ENCODE assay signal across 12 cellular contexts in genomic region chr7:140698477-140698876, GRCh38. TPM values are rescaled to one million over a fixed set of nuclear protein-coding genes. Genes with fewer than 3 reads are reported as not detected.
DNase-seq lines count a peak whose midpoint lies in the region; ATAC-seq and TF ChIP-seq lines count a peak whose summit lies in the region.
"Had no signal": no experiment of that assay in that cellular context is flagged by ENCODE, and none has a peak within 500 bp of the region (broad histone marks: within the 10 kb centered on the region; RNA-seq: fewer than 3 reads in every experiment).

No MANE protein-coding gene starts in this region.

- no peak for TF ChIP-seq CTCF in CD4-positive, alpha-beta T cell (IDR thresholded peaks at IDR 0.05)
- TF ChIP-seq CTCF in brain microvascular endothelial cell (IDR thresholded peaks at IDR 0.05; ENCODE audit: low read depth, low read length, missing control alignments), result no peak

- no peak overlapping the region for H3K27ac ChIP-seq in CD4-positive, alpha-beta T cell (ENCODE audit: low read depth, low read length)
- no peak overlapping the region for H3K27ac ChIP-seq in brain microvascular endothelial cell
- H3K27ac ChIP-seq: lower lobe of right lung, testis had no signal

- H3K4me3 ChIP-seq in brain microvascular endothelial cell (ENCODE audit: low read depth, low read length), result no peak overlapping the region

- POLR2A ChIA-PET in CD4-positive, alpha-beta T cell (lab: Charles Lee), result interaction anchor here (1.9 kb wide), 1 partner anchor 24 kb away, joined by 7 read pairs; no protein-coding TSS in a partner anchor

- no peaks in the 10 kb centered on the region for H3K27me3 ChIP-seq in CD4-positive, alpha-beta T cell (ENCODE audit: control insufficient read depth, insufficient read depth, low read length)
- no peaks in the 10 kb centered on the region for H3K27me3 ChIP-seq in brain microvascular endothelial cell (replicated peaks)
- H3K27me3 ChIP-seq: testis had no signal

- H3K36me3 Mint-ChIP-seq in CD4-positive, alpha-beta T cell (ENCODE audit: low read depth), result peaks cover 27% of the 10 kb centered on the region
- H3K36me3 Mint-ChIP-seq in activated T-helper 2 cell treated with anti-CD3 and anti-CD28 coated beads, Interferon-gamma antibody, Interleukin-2, Interleukin-4, amounts not matched to agents 10 μg/mL and 5 μg/mL and 100 μg/mL, durations not matched to agents 14 hours and 24 hours and 36 hours (ENCODE audit: low read depth), result peaks cover 20% of the 10 kb centered on the region

- H3K27me3 Mint-ChIP-seq in CD4-positive, alpha-beta T cell, result no peaks in the 10 kb centered on the region
- no peaks in the 10 kb centered on the region for H3K27me3 Mint-ChIP-seq in activated T-helper 2 cell treated with anti-CD3 and anti-CD28 coated beads, Interferon-gamma antibody, Interleukin-2, Interleukin-4, amounts not matched to agents 10 μg/mL and 5 μg/mL and 100 μg/mL, durations not matched to agents 14 hours and 24 hours and 36 hours (ENCODE audit: low read depth)

- no peaks in the 10 kb centered on the region for H3K9me3 ChIP-seq in CD4-positive, alpha-beta T cell (ENCODE audit: control insufficient read depth, low read length)
- H3K9me3 ChIP-seq: lower lobe of right lung, testis had no signal

- in situ Hi-C loops in G401 (cut with HindIII; ENCODE audit: low sequenced_read_pairs), result no loop called here
- in situ Hi-C loops in brain microvascular endothelial cell (cut with HindIII; ENCODE audit: low pct_ligation_motif_present, low sequenced_read_pairs), result no loop called here

- intact Hi-C loops in CD4-positive, alpha-beta T cell (cut with DNase I, micrococcal nuclease), result loop anchor here in 1 of 2 experiments (5.0 to 10.0 kb wide), 3 partner anchors 224 to 1036 kb away; partner anchors contain the start of genes BRAF, KDM7A and SSBP1
- intact Hi-C loops in activated T-helper 2 cell treated with anti-CD3 and anti-CD28 coated beads, Interferon-gamma antibody, Interleukin-2, Interleukin-4, amounts not matched to agents 10 μg/mL and 5 μg/mL and 100 μg/mL, durations not matched to agents 14 hours and 24 hours and 36 hours (cut with micrococcal nuclease), result loop anchor here (5.0 kb wide), 1 partner anchor 296 kb away; the partner anchor contains the start of gene RAB19

- H3K36me3 ChIP-seq in brain microvascular endothelial cell (replicated peaks), result peaks cover 1% of the 10 kb centered on the region

- H3K9me3 Mint-ChIP-seq in CD4-positive, alpha-beta T cell, result no peaks in the 10 kb centered on the region
- H3K9me3 Mint-ChIP-seq in activated T-helper 2 cell treated with anti-CD3 and anti-CD28 coated beads, Interferon-gamma antibody, Interleukin-2, Interleukin-4, amounts not matched to agents 10 μg/mL and 5 μg/mL and 100 μg/mL, durations not matched to agents 14 hours and 24 hours and 36 hours, result no peaks in the 10 kb centered on the region

- H3K4me1 Mint-ChIP-seq in CD4-positive, alpha-beta T cell (ENCODE audit: low read depth), result peaks cover 38% of the 10 kb centered on the region
- H3K4me1 Mint-ChIP-seq in activated T-helper 2 cell treated with anti-CD3 and anti-CD28 coated beads, Interferon-gamma antibody, Interleukin-2, Interleukin-4, amounts not matched to agents 10 μg/mL and 5 μg/mL and 100 μg/mL, durations not matched to agents 14 hours and 24 hours and 36 hours (ENCODE audit: low read depth), result peaks cover 21% of the 10 kb centered on the region

- CTCF ChIA-PET in CD4-positive, alpha-beta T cell (lab: Charles Lee), result no interaction called here

- no peak for ATAC-seq in CD4-positive, alpha-beta T cell (ENCODE audit: poor library complexity)
- ATAC-seq: lower lobe of right lung had no signal

- H3K27ac Mint-ChIP-seq in CD4-positive, alpha-beta T cell, result peak overlapping the region; percentile 100
- peak overlapping the region; percentile 24 for H3K27ac Mint-ChIP-seq in activated T-helper 2 cell treated with anti-CD3 and anti-CD28 coated beads, Interferon-gamma antibody, Interleukin-2, Interleukin-4, amounts not matched to agents 10 μg/mL and 5 μg/mL and 100 μg/mL, durations not matched to agents 14 hours and 24 hours and 36 hours

- no peak for DNase-seq in CD4-positive, alpha-beta T cell
- DNase-seq in G401 (ENCODE audit: low spot score), result peak; percentile 30
- DNase-seq in activated T-helper 2 cell treated with anti-CD3 and anti-CD28 coated beads, Interferon-gamma antibody, Interleukin-2, Interleukin-4, amounts not matched to agents 10 μg/mL and 5 μg/mL and 100 μg/mL, durations not matched to agents 14 hours and 24 hours and 36 hours (ENCODE audit: low spot score), result no peak
- peak; percentile 72 for DNase-seq in mesenteric fat pad (ENCODE audit: low spot score)
- DNase-seq in T1000 (lab: John Stamatoyannopoulos, UW), result no peak
- DNase-seq in SK-N-DZ (ENCODE audit: low spot score), result no peak
- no peak for DNase-seq in brain microvascular endothelial cell
- no peak for DNase-seq in hypothalamus (lab: John Stamatoyannopoulos, UW)
- DNase-seq: amygdala, lower lobe of right lung, NCI-H526 treated with DMSO at 0.1 percent for 48 hours, testis had no signal

- peak overlapping the region; percentile 100 for H3K4me3 Mint-ChIP-seq in CD4-positive, alpha-beta T cell
- peak overlapping the region; percentile 99 for H3K4me3 Mint-ChIP-seq in activated T-helper 2 cell treated with anti-CD3 and anti-CD28 coated beads, Interferon-gamma antibody, Interleukin-2, Interleukin-4, amounts not matched to agents 10 μg/mL and 5 μg/mL and 100 μg/mL, durations not matched to agents 14 hours and 24 hours and 36 hours (ENCODE audit: low read depth)

RNA-seq across cellular contexts. Expression of gene NDUFB2, which starts 2.0 kb away (rescaled TPM):
- total RNA-seq in CD4-positive, alpha-beta T cell, result 10 to 100 TPM; 73.7 to 84.4 TPM
- total RNA-seq in G401 (2014; rRNA removed; shearing (Covaris generic)), result 240 and 476 TPM in 2 replicates
- 172 and 178 TPM in 2 replicates for total RNA-seq in activated T-helper 2 cell treated with anti-CD3 and anti-CD28 coated beads, Interferon-gamma antibody, Interleukin-2, Interleukin-4, amounts not matched to agents 10 μg/mL and 5 μg/mL and 100 μg/mL, durations not matched to agents 14 hours and 24 hours and 36 hours
- 202 TPM for total RNA-seq in mesenteric fat pad
- polyA plus RNA-seq in SK-N-DZ (2014; cell fraction: cytosol; rRNA removed), result 345 and 433 TPM in 2 replicates
- 328 and 426 TPM in 2 replicates for polyA plus RNA-seq in SK-N-DZ (2014; cell fraction: nucleus; rRNA removed)

RNA-seq across cellular contexts. Expression of gene ADCK2, which starts 25.7 kb away (rescaled TPM):
- total RNA-seq in CD4-positive, alpha-beta T cell, result 10 to 100 TPM; 14.8 to 15.7 TPM
- total RNA-seq in G401 (2014; rRNA removed; shearing (Covaris generic)), result 22.3 and 26.3 TPM in 2 replicates
- 26.3 and 29.9 TPM in 2 replicates for total RNA-seq in activated T-helper 2 cell treated with anti-CD3 and anti-CD28 coated beads, Interferon-gamma antibody, Interleukin-2, Interleukin-4, amounts not matched to agents 10 μg/mL and 5 μg/mL and 100 μg/mL, durations not matched to agents 14 hours and 24 hours and 36 hours
- total RNA-seq in mesenteric fat pad, result 13.3 TPM
- polyA plus RNA-seq in SK-N-DZ (2014; cell fraction: cytosol; rRNA removed), result 29.4 and 35.0 TPM in 2 replicates
- 17.7 and 19.0 TPM in 2 replicates for polyA plus RNA-seq in SK-N-DZ (2014; cell fraction: nucleus; rRNA removed)

RNA-seq across cellular contexts. Expression of gene DENND2A, which starts 57.9 kb away (rescaled TPM):
- not detected for total RNA-seq in CD4-positive, alpha-beta T cell
- total RNA-seq in G401 (2014; rRNA removed; shearing (Covaris generic)), result 7.9 and 13.4 TPM in 2 replicates
- not detected in 2 replicates for total RNA-seq in activated T-helper 2 cell treated with anti-CD3 and anti-CD28 coated beads, Interferon-gamma antibody, Interleukin-2, Interleukin-4, amounts not matched to agents 10 μg/mL and 5 μg/mL and 100 μg/mL, durations not matched to agents 14 hours and 24 hours and 36 hours
- 24.6 TPM for total RNA-seq in mesenteric fat pad
- 8.9 and 10.6 TPM in 2 replicates for polyA plus RNA-seq in SK-N-DZ (2014; cell fraction: cytosol; rRNA removed)
- 4.6 and 8.0 TPM in 2 replicates for polyA plus RNA-seq in SK-N-DZ (2014; cell fraction: nucleus; rRNA removed)

Comparison
In these comparisons a context has a peak if more than half of its experiments do, and no peak if none do; other contexts are left out.
1. DNase-seq: peak in G401 (single experiment) and mesenteric fat pad (single experiment); none in CD4-positive, alpha-beta T cell (0 of 10), activated T-helper 2 cell treated with anti-CD3 and anti-CD28 coated beads, Interferon-gamma antibody, Interleukin-2, Interleukin-4, amounts not matched to agents 10 μg/mL and 5 μg/mL and 100 μg/mL, durations not matched to agents 14 hours and 24 hours and 36 hours (single experiment), T1000 (single experiment), SK-N-DZ (single experiment), brain microvascular endothelial cell (single experiment) and hypothalamus (0 of 51).